9 cellular contexts compared by ENCODE assay signal in the genomic region with DNA sequence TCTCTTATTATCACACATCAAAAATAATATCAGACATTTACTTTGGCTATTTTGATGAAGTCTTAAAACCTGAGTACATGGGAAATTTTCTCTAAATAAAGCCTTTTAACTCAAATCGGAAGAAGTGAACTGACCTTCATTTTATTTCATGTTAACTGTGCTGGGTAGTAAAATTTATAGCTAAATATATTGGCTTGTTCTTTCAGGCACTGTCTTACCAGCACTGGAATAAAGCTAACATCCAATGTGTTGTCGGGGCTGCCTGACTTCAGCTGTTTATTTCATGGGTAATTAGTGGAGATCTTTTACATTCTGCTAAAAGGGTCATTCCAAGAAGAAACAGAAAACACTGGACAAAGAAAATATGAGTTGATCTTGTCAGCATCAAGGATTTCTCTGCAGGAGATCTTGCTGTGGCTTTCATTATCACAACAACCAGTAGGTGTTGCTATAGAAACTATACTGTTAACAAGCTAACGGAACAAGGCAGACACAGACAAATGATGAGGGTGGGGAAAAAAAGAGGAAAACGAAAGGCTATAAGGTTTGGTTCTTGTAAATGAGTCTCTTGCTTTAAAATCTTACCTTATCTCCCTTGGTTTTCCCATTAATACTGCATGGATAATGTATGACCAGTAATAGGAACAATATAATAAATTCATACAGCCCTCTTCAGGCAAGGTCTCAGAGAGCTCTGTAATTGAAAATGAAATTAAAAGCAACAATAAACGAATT.
DNase-seq lines count a peak whose midpoint lies in the region; FAIRE-seq and TF ChIP-seq lines count a peak whose summit lies in the region.
"Had no signal": no experiment of that assay in that cellular context is flagged by ENCODE, and none has a peak within 500 bp of the region (broad histone marks: within the 10 kb centered on the region; RNA-seq: fewer than 3 reads in every experiment).

No MANE protein-coding gene starts in this region.

- H3K27me3 Mint-ChIP-seq in T-helper 2 cell treated with Interferon-gamma antibody and Interleukin-4, amounts not matched to agents 5 μg/mL and 100 μg/mL, for 36 hours (ENCODE audit: low read depth) = peaks cover 2% of the 10 kb centered on the region

- dilution Hi-C loops in keratinocyte (cut with MboI; ENCODE audit: extremely low pct_ligation_motif_present, low sequenced_read_pairs) = no loop called here

- no peak overlapping the region for H2AFZ ChIP-seq in keratinocyte (ENCODE audit: control insufficient read depth, low read length)

- H3K79me2 ChIP-seq in keratinocyte (ENCODE audit: control insufficient read depth, insufficient read depth, low read length) = no peaks in the 10 kb centered on the region

- no peaks in the 10 kb centered on the region for H3K9me3 ChIP-seq in keratinocyte (ENCODE audit: control insufficient read depth, low read depth, low read length)
- H3K9me3 ChIP-seq: BLaER1 treated with 17β-estradiol and CSF1 and Interleukin-3, amounts not matched to agents 10 nM and 100 nM had no signal

- H3K36me3 ChIP-seq in keratinocyte (ENCODE audit: control insufficient read depth in 2 of 2, extremely low read depth in 1 of 2, insufficient read depth in 2 of 2, low read length in 2 of 2) = no peaks in the 10 kb centered on the region
- H3K36me3 ChIP-seq: BLaER1 treated with 17β-estradiol and CSF1 and Interleukin-3, amounts not matched to agents 10 nM and 100 nM had no signal

- DNase-seq in NCI-H1694 treated with DMSO at 0.1 percent for 48 hours (lab: John Stamatoyannopoulos, UW) (peak; percentile 60), NCI-H1694 (lab: John Stamatoyannopoulos, UW) (no peak), HCEC 1CT (peak; percentile 66), LHCN-M2 (ENCODE audit: low read depth) (peak; percentile 81), keratinocyte (ENCODE audit: low read depth, low spot score) (no peak)
- no peak for DNase-seq in T-helper 2 cell treated with Interferon-gamma antibody and Interleukin-4, amounts not matched to agents 5 μg/mL and 100 μg/mL, for 36 hours (ENCODE audit: low spot score)
- DNase-seq in stimulated activated naive CD4-positive, alpha-beta T cell treated with Interleukin-2 at 50 U/mL for 16 hours (lab: John Stamatoyannopoulos, UW) = no peak
- DNase-seq in stimulated activated CD4-positive, alpha-beta T cell treated with anti-CD3 and anti-CD28 coated beads, Interleukin-12 subunit alpha, Interleukin-12 subunit beta, amount 100 ng/mL, for 4 hours = no peak

- H3K27ac Mint-ChIP-seq in T-helper 2 cell treated with Interferon-gamma antibody and Interleukin-4, amounts not matched to agents 5 μg/mL and 100 μg/mL, for 36 hours = peak overlapping the region; percentile 53

- H3K9me3 Mint-ChIP-seq in T-helper 2 cell treated with Interferon-gamma antibody and Interleukin-4, amounts not matched to agents 5 μg/mL and 100 μg/mL, for 36 hours = no peaks in the 10 kb centered on the region

- H3K4me3 Mint-ChIP-seq in T-helper 2 cell treated with Interferon-gamma antibody and Interleukin-4, amounts not matched to agents 5 μg/mL and 100 μg/mL, for 36 hours = peak overlapping the region; percentile 64

- H3K4me1 Mint-ChIP-seq in T-helper 2 cell treated with Interferon-gamma antibody and Interleukin-4, amounts not matched to agents 5 μg/mL and 100 μg/mL, for 36 hours (ENCODE audit: low read depth) = peaks cover 17% of the 10 kb centered on the region

- H3K4me1 ChIP-seq in keratinocyte (ENCODE audit: control insufficient read depth, extremely low read depth, insufficient read depth, low read length) = no peaks in the 10 kb centered on the region
- H3K4me1 ChIP-seq: BLaER1 treated with 17β-estradiol and CSF1 and Interleukin-3, amounts not matched to agents 10 nM and 100 nM had no signal

- H3K27me3 ChIP-seq in keratinocyte (ENCODE audit: control insufficient read depth, extremely low read depth, insufficient read depth, low read length) = no peaks in the 10 kb centered on the region
- H3K27me3 ChIP-seq: BLaER1 treated with 17β-estradiol and CSF1 and Interleukin-3, amounts not matched to agents 10 nM and 100 nM had no signal

- no peak overlapping the region for H3K4me2 ChIP-seq in keratinocyte (ENCODE audit: control insufficient read depth, extremely low read depth, insufficient read depth, low read depth, low read length)

- no peak overlapping the region for H3K9ac ChIP-seq in keratinocyte (ENCODE audit: control insufficient read depth, extremely low read depth, insufficient read depth, low read length)
- H3K9ac ChIP-seq: BLaER1 treated with 17β-estradiol and CSF1 and Interleukin-3, amounts not matched to agents 10 nM and 100 nM had no signal

- H3K36me3 Mint-ChIP-seq in T-helper 2 cell treated with Interferon-gamma antibody and Interleukin-4, amounts not matched to agents 5 μg/mL and 100 μg/mL, for 36 hours (ENCODE audit: low read depth) = no peaks in the 10 kb centered on the region

- H4K20me1 ChIP-seq in keratinocyte (ENCODE audit: control insufficient read depth, extremely low read depth, insufficient read depth, low read length) = no peaks in the 10 kb centered on the region
- H4K20me1 ChIP-seq: BLaER1 treated with 17β-estradiol and CSF1 and Interleukin-3, amounts not matched to agents 10 nM and 100 nM had no signal

- H3K27ac ChIP-seq in keratinocyte (ENCODE audit: control insufficient read depth, insufficient read depth, low read length) = no peak overlapping the region

- TF ChIP-seq CTCF in keratinocyte (optimal IDR thresholded peaks at IDR 0.05 in 1 of 3, IDR thresholded peaks at IDR 0.05 in 1 of 3, conservative IDR thresholded peaks at IDR 0.05 in 1 of 3; ENCODE audit: extremely low read depth in 1 of 3, insufficient read depth in 2 of 3, low read length in 3 of 3) = peak in 1 of 3 experiments; percentile 16

- FAIRE-seq in keratinocyte (lab: Jason Lieb, UNC) = peak; percentile 66

- no peak overlapping the region for H3K4me3 ChIP-seq in keratinocyte (ENCODE audit: control insufficient read depth in 2 of 3, extremely low read depth in 1 of 3, insufficient read depth in 2 of 3, low read depth in 1 of 3, low read length in 3 of 3)
- H3K4me3 ChIP-seq: BLaER1 treated with 17β-estradiol and CSF1 and Interleukin-3, amounts not matched to agents 10 nM and 100 nM had no signal

- no peaks in the 10 kb centered on the region for H3K9me1 ChIP-seq in keratinocyte (ENCODE audit: control insufficient read depth, extremely low read depth, insufficient read depth, low read length)

Comparison
In these comparisons a context has a peak if more than half of its experiments do, and no peak if none do; other contexts are left out.
1. DNase-seq: peak in NCI-H1694 treated with DMSO at 0.1 percent for 48 hours (single experiment), HCEC 1CT (single experiment) and LHCN-M2 (single experiment); none in NCI-H1694 (single experiment), T-helper 2 cell treated with Interferon-gamma antibody and Interleukin-4, amounts not matched to agents 5 μg/mL and 100 μg/mL, for 36 hours (single experiment), keratinocyte (single experiment), stimulated activated naive CD4-positive, alpha-beta T cell treated with Interleukin-2 at 50 U/mL for 16 hours (single experiment) and stimulated activated CD4-positive, alpha-beta T cell treated with anti-CD3 and anti-CD28 coated beads, Interleukin-12 subunit alpha, Interleukin-12 subunit beta, amount 100 ng/mL, for 4 hours (single experiment).